In the genomic region with DNA sequence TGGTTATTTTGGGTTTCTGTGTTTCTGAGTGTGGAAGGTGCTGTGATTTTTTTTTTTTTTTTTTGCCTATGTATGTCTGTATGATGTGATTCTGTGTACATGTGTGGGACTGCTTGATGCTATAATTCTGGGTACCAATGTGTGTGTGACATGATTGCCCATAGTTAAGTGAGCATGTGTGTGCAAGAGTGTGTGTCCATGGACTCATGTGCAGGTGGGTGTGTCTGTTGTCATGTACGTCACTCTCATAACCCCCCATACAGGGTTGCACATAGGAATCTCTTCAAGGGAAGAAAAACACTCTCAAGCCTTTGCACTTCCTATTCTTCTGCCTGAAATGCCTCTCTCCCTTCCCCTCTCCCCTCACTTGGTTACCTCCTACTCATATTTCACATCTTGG, we compare ENCODE assay signal across 24 cellular contexts. TPM values are rescaled to one million over a fixed set of nuclear protein-coding genes. Genes with fewer than 3 reads are reported as not detected.
"Had no signal": no experiment of that assay in that cellular context is flagged by ENCODE, and none has a peak within 500 bp of the region (broad histone marks: within the 10 kb centered on the region; RNA-seq: fewer than 3 reads in every experiment).

No MANE protein-coding gene starts in this region.

- H3K36me3 Mint-ChIP-seq: natural killer cell had no signal

- H3K27ac Mint-ChIP-seq: effector memory CD8-positive, alpha-beta T cell; immature natural killer cell; natural killer cell had no signal

- H3K4me3 Mint-ChIP-seq: effector memory CD8-positive, alpha-beta T cell; immature natural killer cell; natural killer cell; stimulated activated effector memory CD8-positive, alpha-beta T cell treated with anti-CD3 and anti-CD28 coated beads, Interleukin-12 subunit alpha, Interleukin-12 subunit beta, amount 100 ng/mL, for 72 hours had no signal

- H3K9me3 Mint-ChIP-seq: effector memory CD8-positive, alpha-beta T cell; natural killer cell; stimulated activated effector memory CD8-positive, alpha-beta T cell treated with anti-CD3 and anti-CD28 coated beads, Interleukin-12 subunit alpha, Interleukin-12 subunit beta, amount 100 ng/mL, for 72 hours had no signal

- DNase-seq: dermis blood vessel endothelial cell; effector memory CD8-positive, alpha-beta T cell; hypothalamus; immature natural killer cell; islet precursor cell; kidney glomerular epithelial cell; left colon; left ventricle myocardium superior; lower lobe of right lung; natural killer cell; nucleus accumbens; ovary; psoas muscle; sigmoid colon; stimulated activated CD4-positive, alpha-beta T cell treated with anti-CD3 and anti-CD28 coated beads, Interleukin-2, amount 100 ng/mL, for 24 hours; stimulated activated CD4-positive, alpha-beta T cell treated with anti-CD3 and anti-CD28 coated beads, Interleukin-4, amount 100 ng/mL, for 24 hours; stimulated activated naive CD4-positive, alpha-beta T cell treated with Interleukin-2 at 50 U/mL for 16 hours; substantia nigra; testis; tibial artery; upper lobe of left lung had no signal

- ATAC-seq: effector memory CD8-positive, alpha-beta T cell; left colon; left ventricle myocardium superior; lower lobe of right lung; natural killer cell; psoas muscle; right cardiac atrium; stimulated activated effector memory CD8-positive, alpha-beta T cell treated with anti-CD3 and anti-CD28 coated beads, Interleukin-12 subunit alpha, Interleukin-12 subunit beta, amount 100 ng/mL, for 72 hours had no signal

RNA-seq across cellular contexts. Expression of gene HIF3A, which starts 47.5 kb away (rescaled TPM):
- total RNA-seq: mononuclear cell, natural killer cell had no signal
